19 cellular contexts compared by ENCODE assay signal in genomic region chr4:186707574-186707973, GRCh38. TPM values are rescaled to one million over a fixed set of nuclear protein-coding genes. Genes with fewer than 3 reads are reported as not detected.
DNase-seq lines count a peak whose midpoint lies in the region; ATAC-seq, FAIRE-seq and TF ChIP-seq lines count a peak whose summit lies in the region.
"Had no signal": no experiment of that assay in that cellular context is flagged by ENCODE, and none has a peak within 500 bp of the region (broad histone marks: within the 10 kb centered on the region; RNA-seq: fewer than 3 reads in every experiment).

No MANE protein-coding gene starts in this region.

- CTCF ChIA-PET in PC-3 (lab: Charles Lee), result no interaction called here

- H3K4me3 ChIP-seq in PC-3 (ENCODE audit: low read length) (no peak overlapping the region), bronchial epithelial cell (ENCODE audit: low read depth, low read length) (no peak overlapping the region), mucosa of rectum (ENCODE audit: low read length in 2 of 2) (no peak overlapping the region), lower leg skin (ENCODE audit: low read depth, poor library complexity, severe bottlenecking) (no peak overlapping the region)
- H3K4me3 ChIP-seq: A549 had no signal

- intact Hi-C loops in PC-3 (cut with micrococcal nuclease), result no loop called here
- intact Hi-C loops in left colon (cut with DNase I, micrococcal nuclease), result no loop called here
- intact Hi-C loops in lower leg skin (cut with DNase I; ENCODE audit: low total_unique reads), result no loop called here

- no peak overlapping the region for H2AFZ ChIP-seq in PC-3 (ENCODE audit: low read length)

- no peaks in the 10 kb centered on the region for H3K9me3 Mint-ChIP-seq in stimulated activated memory B cell treated with anti-CD40 and anti-IgM and Interleukin-4, amounts not matched to agents 10 μg/mL and 1 μg/mL and 100 μg/mL, for 72 hours
- H3K9me3 Mint-ChIP-seq: H9 had no signal

- TSS peak; percentile 27 for BruUV-seq in PC-3 (replicated peaks; lab: Mats Ljungman, UMichigan)

- no peak for TF ChIP-seq POLR2A in lower leg skin (IDR thresholded peaks at IDR 0.05)

- H3K9me3 ChIP-seq in PC-3 (ENCODE audit: low read length) (no peaks in the 10 kb centered on the region), mucosa of rectum (ENCODE audit: control insufficient read depth in 2 of 2, low read length in 2 of 2) (no peaks in the 10 kb centered on the region)
- H3K9me3 ChIP-seq: A549, BE2C had no signal

- no peak overlapping the region for H3K4me3 Mint-ChIP-seq in stimulated activated memory B cell treated with anti-CD40 and anti-IgM and Interleukin-4, amounts not matched to agents 10 μg/mL and 1 μg/mL and 100 μg/mL, for 72 hours
- H3K4me3 Mint-ChIP-seq: CD4-positive, alpha-beta memory T cell; H9 had no signal

- H3K27me3 ChIP-seq in PC-3 (ENCODE audit: low read length), result no peaks in the 10 kb centered on the region
- H3K27me3 ChIP-seq in bronchial epithelial cell (ENCODE audit: control insufficient read depth, insufficient read depth, low read length), result no peaks in the 10 kb centered on the region
- no peaks in the 10 kb centered on the region for H3K27me3 ChIP-seq in mucosa of rectum (ENCODE audit: control insufficient read depth in 2 of 2, insufficient read depth in 2 of 2, low read length in 2 of 2)

- H3K36me3 Mint-ChIP-seq in stimulated activated memory B cell treated with anti-CD40 and anti-IgM and Interleukin-4, amounts not matched to agents 10 μg/mL and 1 μg/mL and 100 μg/mL, for 72 hours, result no peaks in the 10 kb centered on the region
- H3K36me3 Mint-ChIP-seq: CD4-positive, alpha-beta memory T cell had no signal

- H3K9ac ChIP-seq in PC-3 (ENCODE audit: low read length) (no peak overlapping the region), mucosa of rectum (ENCODE audit: low read depth in 1 of 2, low read length in 2 of 2) (peak overlapping the region in 1 of 2 donors; percentile 15)

- 87 to 91% methylated on average over 6 of the region's 6 CpGs for WGBS in lower leg skin, 2 donors

- ATAC-seq in PC-3, result no peak
- peak; percentile 2 for ATAC-seq in left colon
- ATAC-seq in GM21786 (IDR thresholded peaks at IDR 0.05; ENCODE audit: unreplicated experiment), result no peak
- no peak for ATAC-seq in stimulated activated memory B cell treated with anti-CD40 and anti-IgM and Interleukin-4, amounts not matched to agents 10 μg/mL and 1 μg/mL and 100 μg/mL, for 72 hours
- ATAC-seq: A549 had no signal

- peaks cover 12% of the 10 kb centered on the region; the same call in 1 of the 2 replicates for H4K20me1 ChIP-seq in PC-3 (ENCODE audit: low read length)

- H3K79me2 ChIP-seq in PC-3 (ENCODE audit: low read length), result peaks cover 100% of the 10 kb centered on the region

- no peak overlapping the region for H3K27ac Mint-ChIP-seq in stimulated activated memory B cell treated with anti-CD40 and anti-IgM and Interleukin-4, amounts not matched to agents 10 μg/mL and 1 μg/mL and 100 μg/mL, for 72 hours
- H3K27ac Mint-ChIP-seq: CD4-positive, alpha-beta memory T cell had no signal

- no peak overlapping the region for H3K4me2 ChIP-seq in PC-3 (ENCODE audit: low read length)
- H3K4me2 ChIP-seq: A549 had no signal

- H3K27ac ChIP-seq in PC-3 (ENCODE audit: low read length) (no peak overlapping the region), mucosa of rectum (ENCODE audit: low read depth in 2 of 2, low read length in 2 of 2) (peak overlapping the region; percentile 54 to 76)
- H3K27ac ChIP-seq: A549, C4-2B had no signal

- no peaks in the 10 kb centered on the region for H3F3A ChIP-seq in PC-3 (ENCODE audit: low read length, unreplicated experiment)

- FAIRE-seq in bronchial epithelial cell (lab: Jason Lieb, UNC), result peak; percentile 32
- FAIRE-seq: A549, D721Med, G401.6, GM12891 had no signal

- H3K27me3 Mint-ChIP-seq in stimulated activated memory B cell treated with anti-CD40 and anti-IgM and Interleukin-4, amounts not matched to agents 10 μg/mL and 1 μg/mL and 100 μg/mL, for 72 hours, result no peaks in the 10 kb centered on the region
- H3K27me3 Mint-ChIP-seq: CD4-positive, alpha-beta memory T cell had no signal

- no peaks in the 10 kb centered on the region for H3K9me2 ChIP-seq in PC-3 (replicated peaks; ENCODE audit: low read length)

- H3K4me1 ChIP-seq in PC-3 (ENCODE audit: insufficient read depth, low read length), result no peaks in the 10 kb centered on the region
- H3K4me1 ChIP-seq in mucosa of rectum (ENCODE audit: control insufficient read depth in 2 of 2, insufficient read depth in 2 of 2, low read length in 2 of 2), result peaks cover 23 to 52% of the 10 kb centered on the region in 2 donors
- H3K4me1 ChIP-seq: BE2C had no signal

- no peak for DNase-seq in PC-3
- DNase-seq in bronchial epithelial cell (ENCODE audit: low read depth), result no peak
- DNase-seq in left colon, result no peak
- no peak for DNase-seq in lower leg skin (ENCODE audit: low spot score in 2 of 2)
- DNase-seq: BE2C; CD4-positive, alpha-beta memory T cell; DMS153; DMS79 treated with DMSO at 0.1 percent for 48 hours; EL; GOT3; H9 had no signal

- no peaks in the 10 kb centered on the region for H3K4me1 Mint-ChIP-seq in stimulated activated memory B cell treated with anti-CD40 and anti-IgM and Interleukin-4, amounts not matched to agents 10 μg/mL and 1 μg/mL and 100 μg/mL, for 72 hours
- H3K4me1 Mint-ChIP-seq: CD4-positive, alpha-beta memory T cell had no signal

- H3K36me3 ChIP-seq in PC-3 (ENCODE audit: low read depth, low read length) (peaks cover 24% of the 10 kb centered on the region; the same call in 1 of the 2 replicates), bronchial epithelial cell (ENCODE audit: control insufficient read depth, insufficient read depth, low read length) (peaks cover 32% of the 10 kb centered on the region), mucosa of rectum (ENCODE audit: control insufficient read depth in 2 of 2, insufficient read depth in 2 of 2, low read length in 2 of 2) (peaks cover 30 to 32% of the 10 kb centered on the region in 2 donors)
- H3K36me3 ChIP-seq: BE2C had no signal

- POLR2A ChIA-PET in PC-3 (lab: Charles Lee; ENCODE audit: unreplicated experiment), result no interaction called here

- TF ChIP-seq CTCF in PC-3 (conservative IDR thresholded peaks at IDR 0.05; ENCODE audit: low read depth, low read length) (no peak), bronchial epithelial cell (IDR thresholded peaks at IDR 0.05; ENCODE audit: insufficient read depth, low read length, severe bottlenecking) (no peak), lower leg skin (IDR thresholded peaks at IDR 0.05) (no peak)

RNA-seq across cellular contexts. Expression of gene FAT1, which starts 16.1 kb away (rescaled TPM):
- total RNA-seq in PC-3 (2014; rRNA removed), result 91.1 and 92.4 TPM in 2 replicates
- 237 and 301 TPM in 2 replicates for total RNA-seq in bronchial epithelial cell
- total RNA-seq in left colon, result 100 to 1,000 TPM; 291 to 299 TPM
- 100 to 1,000 TPM in 1 of 4 donors, 10 to 100 TPM in 3; 51.3 to 114 (median 72.2) TPM for total RNA-seq in lower leg skin
- total RNA-seq: CD4-positive, alpha-beta memory T cell had no signal
